In the genomic region with DNA sequence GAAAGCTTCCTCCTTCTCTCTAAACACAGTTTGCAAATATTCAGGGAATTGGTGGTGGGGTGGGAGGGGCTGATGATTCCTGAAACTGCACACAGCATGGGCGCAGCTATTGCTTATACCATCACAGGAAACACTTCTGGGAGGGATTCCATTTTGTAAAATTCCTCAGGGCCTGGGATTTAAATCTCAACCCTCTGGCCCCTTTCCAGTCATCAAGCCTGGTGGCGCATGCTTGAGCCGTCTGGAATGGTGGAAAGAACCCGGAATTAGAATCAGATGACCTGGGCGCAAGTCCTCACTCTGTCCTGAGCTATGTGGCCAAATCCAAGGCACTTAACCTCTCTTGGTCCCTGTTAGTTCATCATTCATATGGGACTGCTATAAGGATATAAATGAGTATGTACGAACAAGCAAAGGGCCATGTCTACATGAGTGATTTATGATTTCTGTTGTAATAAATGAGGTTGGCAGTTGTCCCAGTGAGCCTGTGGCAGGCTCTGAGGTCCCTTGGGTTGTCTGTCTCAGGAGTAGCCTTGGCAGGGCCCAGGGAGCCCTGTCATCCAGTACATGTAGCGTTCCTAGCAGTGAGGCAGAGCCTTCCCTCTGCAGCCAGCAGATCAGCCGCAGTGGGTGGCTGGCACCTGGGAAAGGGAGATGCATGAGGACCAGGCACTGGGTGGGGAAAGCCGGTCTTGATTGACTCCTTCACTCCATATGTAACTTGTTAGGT, we compare ENCODE assay signal across 2 cellular contexts.
TF ChIP-seq lines count a peak whose summit lies in the region.

No MANE protein-coding gene starts in this region.

TF ChIP-seq in liver, 16 proteins besides CTCF, POLR2A, EP300 and RAD21:
- TF ChIP-seq HNF4A (conservative IDR thresholded peaks at IDR 0.05), result no peak
- TF ChIP-seq HNF4G (IDR thresholded peaks at IDR 0.05), result no peak
- peak; percentile 5 to 8 for TF ChIP-seq RXRA (IDR thresholded peaks at IDR 0.05)
- TF ChIP-seq, protein P1, sequence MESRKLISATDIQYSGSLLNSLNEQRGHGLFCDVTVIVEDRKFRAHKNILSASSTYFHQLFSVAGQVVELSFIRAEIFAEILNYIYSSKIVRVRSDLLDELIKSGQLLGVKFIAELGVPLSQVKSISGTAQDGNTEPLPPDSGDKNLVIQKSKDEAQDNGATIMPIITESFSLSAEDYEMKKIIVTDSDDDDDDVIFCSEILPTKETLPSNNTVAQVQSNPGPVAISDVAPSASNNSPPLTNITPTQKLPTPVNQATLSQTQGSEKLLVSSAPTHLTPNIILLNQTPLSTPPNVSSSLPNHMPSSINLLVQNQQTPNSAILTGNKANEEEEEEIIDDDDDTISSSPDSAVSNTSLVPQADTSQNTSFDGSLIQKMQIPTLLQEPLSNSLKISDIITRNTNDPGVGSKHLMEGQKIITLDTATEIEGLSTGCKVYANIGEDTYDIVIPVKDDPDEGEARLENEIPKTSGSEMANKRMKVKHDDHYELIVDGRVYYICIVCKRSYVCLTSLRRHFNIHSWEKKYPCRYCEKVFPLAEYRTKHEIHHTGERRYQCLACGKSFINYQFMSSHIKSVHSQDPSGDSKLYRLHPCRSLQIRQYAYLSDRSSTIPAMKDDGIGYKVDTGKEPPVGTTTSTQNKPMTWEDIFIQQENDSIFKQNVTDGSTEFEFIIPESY (IDR thresholded peaks at IDR 0.05), result no peak
- peak; percentile 25 for TF ChIP-seq NR2F2 (IDR thresholded peaks at IDR 0.05)
- TF ChIP-seq YY1 (IDR thresholded peaks at IDR 0.05), result peak; percentile 42

TF ChIP-seq in HepG2, 621 proteins besides CTCF, POLR2A, EP300 and RAD21:
- TF ChIP-seq ZNF468 (CRISPR knock-in tag; IDR thresholded peaks at IDR 0.05) (no peak), FLYWCH1 (CRISPR knock-in tag; IDR thresholded peaks at IDR 0.05) (no peak), SMAD9 (CRISPR knock-in tag; IDR thresholded peaks at IDR 0.05) (no peak), DR1 (CRISPR knock-in tag; IDR thresholded peaks at IDR 0.05) (no peak), ZNF850 (CRISPR knock-in tag; conservative IDR thresholded peaks at IDR 0.05) (no peak), MYNN (CRISPR knock-in tag; IDR thresholded peaks at IDR 0.05; ENCODE audit: low read depth) (no peak), ZBTB42 (CRISPR knock-in tag; IDR thresholded peaks at IDR 0.05) (no peak), FOXA1 (IDR thresholded peaks at IDR 0.05) (no peak), FOXA1 (CRISPR knock-in tag; IDR thresholded peaks at IDR 0.05) (no peak), ZNF326 (CRISPR knock-in tag; IDR thresholded peaks at IDR 0.05; ENCODE audit: borderline replicate concordance) (no peak), ASH2L (IDR thresholded peaks at IDR 0.05; ENCODE audit: insufficient read length, low read depth, low read length) (no peak), ZNF180 (CRISPR knock-in tag; IDR thresholded peaks at IDR 0.05; ENCODE audit: borderline replicate concordance, low read depth) (no peak), ZNF619 (CRISPR knock-in tag; IDR thresholded peaks at IDR 0.05) (no peak)
- TF ChIP-seq, protein P2, sequence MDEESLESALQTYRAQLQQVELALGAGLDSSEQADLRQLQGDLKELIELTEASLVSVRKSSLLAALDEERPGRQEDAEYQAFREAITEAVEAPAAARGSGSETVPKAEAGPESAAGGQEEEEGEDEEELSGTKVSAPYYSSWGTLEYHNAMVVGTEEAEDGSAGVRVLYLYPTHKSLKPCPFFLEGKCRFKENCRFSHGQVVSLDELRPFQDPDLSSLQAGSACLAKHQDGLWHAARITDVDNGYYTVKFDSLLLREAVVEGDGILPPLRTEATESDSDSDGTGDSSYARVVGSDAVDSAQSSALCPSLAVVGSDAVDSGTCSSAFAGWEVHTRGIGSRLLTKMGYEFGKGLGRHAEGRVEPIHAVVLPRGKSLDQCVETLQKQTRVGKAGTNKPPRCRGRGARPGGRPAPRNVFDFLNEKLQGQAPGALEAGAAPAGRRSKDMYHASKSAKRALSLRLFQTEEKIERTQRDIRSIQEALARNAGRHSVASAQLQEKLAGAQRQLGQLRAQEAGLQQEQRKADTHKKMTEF (CRISPR knock-in tag; IDR thresholded peaks at IDR 0.05), result no peak
- TF ChIP-seq, protein P3, sequence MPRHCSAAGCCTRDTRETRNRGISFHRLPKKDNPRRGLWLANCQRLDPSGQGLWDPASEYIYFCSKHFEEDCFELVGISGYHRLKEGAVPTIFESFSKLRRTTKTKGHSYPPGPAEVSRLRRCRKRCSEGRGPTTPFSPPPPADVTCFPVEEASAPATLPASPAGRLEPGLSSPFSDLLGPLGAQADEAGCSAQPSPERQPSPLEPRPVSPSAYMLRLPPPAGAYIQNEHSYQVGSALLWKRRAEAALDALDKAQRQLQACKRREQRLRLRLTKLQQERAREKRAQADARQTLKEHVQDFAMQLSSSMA (CRISPR knock-in tag; IDR thresholded peaks at IDR 0.05), result no peak
- TF ChIP-seq, protein P4, sequence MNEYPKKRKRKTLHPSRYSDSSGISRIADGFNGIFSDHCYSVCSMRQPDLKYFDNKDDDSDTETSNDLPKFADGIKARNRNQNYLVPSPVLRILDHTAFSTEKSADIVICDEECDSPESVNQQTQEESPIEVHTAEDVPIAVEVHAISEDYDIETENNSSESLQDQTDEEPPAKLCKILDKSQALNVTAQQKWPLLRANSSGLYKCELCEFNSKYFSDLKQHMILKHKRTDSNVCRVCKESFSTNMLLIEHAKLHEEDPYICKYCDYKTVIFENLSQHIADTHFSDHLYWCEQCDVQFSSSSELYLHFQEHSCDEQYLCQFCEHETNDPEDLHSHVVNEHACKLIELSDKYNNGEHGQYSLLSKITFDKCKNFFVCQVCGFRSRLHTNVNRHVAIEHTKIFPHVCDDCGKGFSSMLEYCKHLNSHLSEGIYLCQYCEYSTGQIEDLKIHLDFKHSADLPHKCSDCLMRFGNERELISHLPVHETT (CRISPR knock-in tag; conservative IDR thresholded peaks at IDR 0.05), result no peak
